8 cellular contexts compared by ENCODE assay signal in genomic region chr7:87151701-87152111, GRCh38. TPM values are rescaled to one million over a fixed set of nuclear protein-coding genes. Genes with fewer than 3 reads are reported as not detected.
A peak's percentile ranks its signal among the peaks of the same experiment; 100 is the strongest.
DNase-seq lines count a peak whose midpoint lies in the region; ATAC-seq and TF ChIP-seq lines count a peak whose summit lies in the region.

No MANE protein-coding gene starts in this region.

- peak overlapping the region; percentile 93 for H3K9ac ChIP-seq in SU-DHL-6 (ENCODE audit: low read length)

- peak overlapping the region; percentile 97 for H3K27ac Mint-ChIP-seq in glutamatergic neuron (ENCODE audit: unreplicated experiment)

- H2AFZ ChIP-seq in SU-DHL-6 (ENCODE audit: low read depth, low read length, severe bottlenecking), result peak overlapping the region; percentile 92

- H3K36me3 ChIP-seq in SU-DHL-6 (ENCODE audit: low read length) (peaks cover 32% of the 10 kb centered on the region; the same call in 1 of the 2 replicates), spleen (no peaks in the 10 kb centered on the region)

- intact Hi-C loops in spleen (cut with DNase I; ENCODE audit: low total_unique reads), result no loop called here

- peaks cover 34% of the 10 kb centered on the region for H3K4me1 Mint-ChIP-seq in activated T-cell treated with anti-CD3 and anti-CD28 coated beads, Interleukin-2, amount 50 U/mL, for 4 hours (ENCODE audit: low read depth)
- H3K4me1 Mint-ChIP-seq in glutamatergic neuron (ENCODE audit: low read depth, unreplicated experiment), result peaks cover 17% of the 10 kb centered on the region

- H3K27ac ChIP-seq in SU-DHL-6 (ENCODE audit: low read depth, low read length) (peak overlapping the region; percentile 83), spleen (peak overlapping the region; percentile 92 to 99 (median 98))

- peak overlapping the region; percentile 96 for H3K4me3 Mint-ChIP-seq in activated T-cell treated with anti-CD3 and anti-CD28 coated beads, Interleukin-2, amount 50 U/mL, for 4 hours
- peak overlapping the region; percentile 93 for H3K4me3 Mint-ChIP-seq in glutamatergic neuron (ENCODE audit: unreplicated experiment)

- no peaks in the 10 kb centered on the region for H3K9me3 Mint-ChIP-seq in activated T-cell treated with anti-CD3 and anti-CD28 coated beads, Interleukin-2, amount 50 U/mL, for 4 hours
- H3K9me3 Mint-ChIP-seq in glutamatergic neuron (ENCODE audit: unreplicated experiment), result peaks cover 12% of the 10 kb centered on the region

- TF ChIP-seq CTCF in SU-DHL-6 (IDR thresholded peaks at IDR 0.05; ENCODE audit: insufficient read depth, low read length, poor library complexity, severe bottlenecking) (no peak), glutamatergic neuron (IDR thresholded peaks at IDR 0.05; ENCODE audit: partially characterized antibody, unreplicated experiment) (no peak), spleen (IDR thresholded peaks at IDR 0.05 in 8 of 11, conservative IDR thresholded peaks at IDR 0.05 in 3 of 11) (no peak)

- WGBS in spleen, 5 donors, result 10 to 13% (median 12%) methylated on average over 13 of the region's 13 CpGs

- H3F3A ChIP-seq in SU-DHL-6 (ENCODE audit: insufficient read depth), result peaks cover 23% of the 10 kb centered on the region

- peak; percentile 44 to 49 for ATAC-seq in activated T-cell treated with anti-CD3 and anti-CD28 coated beads, Interleukin-2, amount 50 U/mL, for 4 hours
- peak; percentile 26 for ATAC-seq in HG03039 (IDR thresholded peaks at IDR 0.05; ENCODE audit: unreplicated experiment)

- H3K79me2 ChIP-seq in SU-DHL-6 (ENCODE audit: insufficient read depth, low read length), result peaks cover 45% of the 10 kb centered on the region

- no peak for TF ChIP-seq POLR2A in spleen (IDR thresholded peaks at IDR 0.05)
- no peak for TF ChIP-seq POLR2A in erythroblast (IDR thresholded peaks at IDR 0.05; ENCODE audit: low read length)

- H3K4me2 ChIP-seq in SU-DHL-6 (ENCODE audit: low read depth, low read length, poor library complexity, severe bottlenecking), result peak overlapping the region; percentile 95

- no peak for DNase-seq in activated T-cell treated with anti-CD3 and anti-CD28 coated beads, Interleukin-2, amount 50 U/mL, for 4 hours
- DNase-seq in activated T-cell treated with anti-CD3 and anti-CD28 coated beads for 4 hours, result no peak
- DNase-seq in glutamatergic neuron, result no peak
- no peak for DNase-seq in spleen
- DNase-seq in HK-2 (ENCODE audit: unreplicated experiment), result no peak
- DNase-seq in erythroblast (lab: John Stamatoyannopoulos, UW), result no peak

- H3K4me3 ChIP-seq in SU-DHL-6 (ENCODE audit: insufficient read depth, low read length, poor library complexity, severe bottlenecking), result peak overlapping the region; percentile 88
- peak overlapping the region; percentile 54 to 96 (median 86) for H3K4me3 ChIP-seq in spleen

- peaks cover 3% of the 10 kb centered on the region for H3K36me3 Mint-ChIP-seq in activated T-cell treated with anti-CD3 and anti-CD28 coated beads, Interleukin-2, amount 50 U/mL, for 4 hours (ENCODE audit: insufficient read depth)
- no peaks in the 10 kb centered on the region for H3K36me3 Mint-ChIP-seq in glutamatergic neuron (ENCODE audit: unreplicated experiment)

- no peaks in the 10 kb centered on the region for H3K27me3 ChIP-seq in SU-DHL-6 (ENCODE audit: low read length)
- H3K27me3 ChIP-seq in spleen (replicated peaks in 1 of 7), result no peaks in the 10 kb centered on the region

- H3K9me2 ChIP-seq in SU-DHL-6 (replicated peaks; ENCODE audit: insufficient read depth, low read length), result no peaks in the 10 kb centered on the region

- H4K20me1 ChIP-seq in SU-DHL-6 (ENCODE audit: low read depth, low read length), result peaks cover 31% of the 10 kb centered on the region

- peaks cover 29 to 51% (median 43%) of the 10 kb centered on the region in 6 donors for H3K4me1 ChIP-seq in spleen

- H3K9me3 ChIP-seq in SU-DHL-6 (ENCODE audit: insufficient read depth, low read length) (no peaks in the 10 kb centered on the region), spleen (no peaks in the 10 kb centered on the region)

- H3K27me3 Mint-ChIP-seq in activated T-cell treated with anti-CD3 and anti-CD28 coated beads, Interleukin-2, amount 50 U/mL, for 4 hours (ENCODE audit: low read depth), result no peaks in the 10 kb centered on the region
- H3K27me3 Mint-ChIP-seq in glutamatergic neuron (ENCODE audit: unreplicated experiment), result peaks cover 10% of the 10 kb centered on the region

RNA-seq across cellular contexts. Expression of gene DMTF1, which starts 0.5 kb away (rescaled TPM):
- total RNA-seq in activated T-cell treated with anti-CD3 and anti-CD28 coated beads, Interleukin-2, amount 50 U/mL, for 4 hours, result 10 to 100 TPM; 39.7 to 45.5 (median 43.7) TPM
- total RNA-seq in glutamatergic neuron (ENCODE audit: unreplicated experiment) (168 TPM), spleen (100 to 1,000 TPM in 6 of 7 donors, 10 to 100 TPM in 1; 95.5 to 190 (median 128) TPM)
- polyA plus RNA-seq in spleen, result 10 to 100 TPM; 23.2 to 32.4 (median 31.7) TPM
